In the genomic region with DNA sequence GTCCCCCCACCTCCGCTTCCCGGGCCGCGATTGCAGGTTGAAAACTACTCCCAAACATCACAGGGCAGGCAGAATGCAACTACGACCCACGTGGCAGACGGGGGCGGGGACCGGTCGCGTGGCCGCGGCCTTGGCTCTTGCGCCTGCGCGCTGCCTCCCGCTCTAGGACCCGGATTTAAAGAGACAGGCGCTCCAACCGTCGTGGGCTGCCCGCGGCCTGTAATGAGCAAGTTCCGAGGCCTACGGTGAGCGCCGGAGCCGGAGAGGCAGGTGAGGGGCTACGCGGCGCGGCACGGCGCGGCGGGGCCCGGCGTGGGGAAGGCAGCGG, we compare ENCODE assay signal across 1 cellular context.
TF ChIP-seq lines count a peak whose summit lies in the region.

A gene (plus strand): TSS at position 160 of the 328 bp plus-strand sequence. CDS start 2,494 bp downstream, outside the sequence.

TF ChIP-seq in GM23338, 12 proteins besides CTCF, POLR2A, EP300 and RAD21 (continued from another document):
- TF ChIP-seq, protein P1, sequence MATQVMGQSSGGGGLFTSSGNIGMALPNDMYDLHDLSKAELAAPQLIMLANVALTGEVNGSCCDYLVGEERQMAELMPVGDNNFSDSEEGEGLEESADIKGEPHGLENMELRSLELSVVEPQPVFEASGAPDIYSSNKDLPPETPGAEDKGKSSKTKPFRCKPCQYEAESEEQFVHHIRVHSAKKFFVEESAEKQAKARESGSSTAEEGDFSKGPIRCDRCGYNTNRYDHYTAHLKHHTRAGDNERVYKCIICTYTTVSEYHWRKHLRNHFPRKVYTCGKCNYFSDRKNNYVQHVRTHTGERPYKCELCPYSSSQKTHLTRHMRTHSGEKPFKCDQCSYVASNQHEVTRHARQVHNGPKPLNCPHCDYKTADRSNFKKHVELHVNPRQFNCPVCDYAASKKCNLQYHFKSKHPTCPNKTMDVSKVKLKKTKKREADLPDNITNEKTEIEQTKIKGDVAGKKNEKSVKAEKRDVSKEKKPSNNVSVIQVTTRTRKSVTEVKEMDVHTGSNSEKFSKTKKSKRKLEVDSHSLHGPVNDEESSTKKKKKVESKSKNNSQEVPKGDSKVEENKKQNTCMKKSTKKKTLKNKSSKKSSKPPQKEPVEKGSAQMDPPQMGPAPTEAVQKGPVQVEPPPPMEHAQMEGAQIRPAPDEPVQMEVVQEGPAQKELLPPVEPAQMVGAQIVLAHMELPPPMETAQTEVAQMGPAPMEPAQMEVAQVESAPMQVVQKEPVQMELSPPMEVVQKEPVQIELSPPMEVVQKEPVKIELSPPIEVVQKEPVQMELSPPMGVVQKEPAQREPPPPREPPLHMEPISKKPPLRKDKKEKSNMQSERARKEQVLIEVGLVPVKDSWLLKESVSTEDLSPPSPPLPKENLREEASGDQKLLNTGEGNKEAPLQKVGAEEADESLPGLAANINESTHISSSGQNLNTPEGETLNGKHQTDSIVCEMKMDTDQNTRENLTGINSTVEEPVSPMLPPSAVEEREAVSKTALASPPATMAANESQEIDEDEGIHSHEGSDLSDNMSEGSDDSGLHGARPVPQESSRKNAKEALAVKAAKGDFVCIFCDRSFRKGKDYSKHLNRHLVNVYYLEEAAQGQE (IDR thresholded peaks at IDR 0.05; ENCODE audit: unreplicated experiment), result no peak
- no peak for TF ChIP-seq JUNB (IDR thresholded peaks at IDR 0.05; ENCODE audit: unreplicated experiment)
- peak; percentile 76 for TF ChIP-seq POLR2AphosphoS5 (IDR thresholded peaks at IDR 0.05; ENCODE audit: low read depth)
